8 cellular contexts compared by ENCODE assay signal in genomic region chr1:70354332-70355110, GRCh38. TPM values are rescaled to one million over a fixed set of nuclear protein-coding genes. Genes with fewer than 3 reads are reported as not detected.
DNase-seq lines count a peak whose midpoint lies in the region; ATAC-seq and TF ChIP-seq lines count a peak whose summit lies in the region.

TSS of gene ANKRD13C (minus strand) at chr1:70354722. CDS start at chr1:70354408, 314 bp downstream.

- H3K27me3 ChIP-seq in duodenal mucosa (ENCODE audit: control insufficient read depth in 1 of 2, insufficient read depth in 2 of 2, low read length in 2 of 2) = no peaks in the 10 kb centered on the region
- H3K27me3 ChIP-seq in right lobe of liver = no peaks in the 10 kb centered on the region

- H3K9ac ChIP-seq in duodenal mucosa (ENCODE audit: low read depth in 1 of 2, low read length in 2 of 2) = peak within 1 kb of the TSS; percentile 88 to 92

- H3K4me3 Mint-ChIP-seq in activated CD4-positive, alpha-beta memory T cell treated with anti-CD3 and anti-CD28 coated beads for 36 hours = peak within 1 kb of the TSS; percentile 93

- DNase-seq in CD1c-positive myeloid dendritic cell (ENCODE audit: extremely low spot score) = peak; percentile 97
- peak; percentile 99 for DNase-seq in NCI-H82 (lab: John Stamatoyannopoulos, UW)
- DNase-seq in activated CD4-positive, alpha-beta memory T cell treated with anti-CD3 and anti-CD28 coated beads for 36 hours = peak; percentile 95
- DNase-seq in right lobe of liver = peak; percentile 92 to 95 (median 93)
- peak; percentile 81 to 90 for DNase-seq in stimulated activated CD4-positive, alpha-beta T cell treated with anti-CD3 and anti-CD28 coated beads, Interleukin-4, amount 100 ng/mL, for 4 hours

- ATAC-seq in GM19397 (IDR thresholded peaks at IDR 0.05; ENCODE audit: unreplicated experiment) (peak; percentile 92), HG03571 (IDR thresholded peaks at IDR 0.05; ENCODE audit: unreplicated experiment) (peak; percentile 93), right lobe of liver (peak; percentile 97 to 99 (median 98))

- H3K9me3 Mint-ChIP-seq in activated CD4-positive, alpha-beta memory T cell treated with anti-CD3 and anti-CD28 coated beads for 36 hours = no peaks in the 10 kb centered on the region

- TF ChIP-seq CTCF in right lobe of liver (IDR thresholded peaks at IDR 0.05) = peak in 1 of 4 donors; percentile 6

- CTCF ChIA-PET in activated CD4-positive, alpha-beta memory T cell treated with anti-CD3 and anti-CD28 coated beads for 36 hours (lab: Charles Lee) = interaction anchor here (0.6 to 2.5 kb wide), 2 partner anchors 22 to 57 kb away, joined by 4 to 18 read pairs; partner anchors contain the start of gene CTH

- peaks cover 16% of the 10 kb centered on the region for H3K36me3 Mint-ChIP-seq in activated CD4-positive, alpha-beta memory T cell treated with anti-CD3 and anti-CD28 coated beads for 36 hours

- TF ChIP-seq POLR2A in right lobe of liver (IDR thresholded peaks at IDR 0.05) = peak; percentile 83

- H3K4me1 ChIP-seq in duodenal mucosa (ENCODE audit: control insufficient read depth in 1 of 2, insufficient read depth in 2 of 2, low read length in 2 of 2) (peaks cover 11 to 23% of the 10 kb centered on the region in 2 donors), right lobe of liver (peaks cover 0 to 19% (median 0%) of the 10 kb centered on the region in 4 donors)

- H3K36me3 ChIP-seq in duodenal mucosa (ENCODE audit: control insufficient read depth in 1 of 2, insufficient read depth in 2 of 2, low read length in 2 of 2) (peaks cover 0 to 2% of the 10 kb centered on the region in 2 donors), right lobe of liver (no peaks in the 10 kb centered on the region)

- intact Hi-C loops in activated CD4-positive, alpha-beta memory T cell treated with anti-CD3 and anti-CD28 coated beads for 36 hours (cut with micrococcal nuclease) = loop anchor here (1.0 to 10.0 kb wide), 8 partner anchors 28 to 1860 kb away; partner anchors contain the start of genes CTH, DEPDC1, LRRC40 and SRSF11
- intact Hi-C loops in right lobe of liver (cut with DNase I) = no loop called here

- H3K27ac ChIP-seq in duodenal mucosa (ENCODE audit: low read depth, low read length) (peak within 1 kb of the TSS; percentile 87), right lobe of liver (peak within 1 kb of the TSS; percentile 75 to 91 (median 84))

- peak within 1 kb of the TSS; percentile 95 for H3K27ac Mint-ChIP-seq in activated CD4-positive, alpha-beta memory T cell treated with anti-CD3 and anti-CD28 coated beads for 36 hours

- H3K4me3 ChIP-seq in duodenal mucosa (ENCODE audit: low read depth in 1 of 2, low read length in 2 of 2) (peak within 1 kb of the TSS; percentile 84 to 95), right lobe of liver (peak within 1 kb of the TSS; percentile 61 to 91 (median 84))

- no peaks in the 10 kb centered on the region for H3K27me3 Mint-ChIP-seq in activated CD4-positive, alpha-beta memory T cell treated with anti-CD3 and anti-CD28 coated beads for 36 hours

- H3K9me3 ChIP-seq in duodenal mucosa (ENCODE audit: control insufficient read depth in 1 of 2, low read length in 2 of 2) (no peaks in the 10 kb centered on the region), right lobe of liver (no peaks in the 10 kb centered on the region)

- peaks cover 36% of the 10 kb centered on the region for H3K4me1 Mint-ChIP-seq in activated CD4-positive, alpha-beta memory T cell treated with anti-CD3 and anti-CD28 coated beads for 36 hours (ENCODE audit: low read depth)

- 0% methylated on average over 26 of the region's 65 CpGs for WGBS in right lobe of liver (ENCODE audit: insufficient coverage, low coverage, low lambda C conversion rate, missing lambda C conversion rate)

- POLR2A ChIA-PET in activated CD4-positive, alpha-beta memory T cell treated with anti-CD3 and anti-CD28 coated beads for 36 hours (lab: Charles Lee) = interaction anchor here (0.9 to 3.1 kb wide), 7 partner anchors 9 to 148 kb away, joined by 3 to 60 read pairs (median 5); partner anchors contain the start of genes CTH, LRRC40 and SRSF11

RNA-seq across cellular contexts. Expression of gene ANKRD13C, which starts in this region (rescaled TPM):
- total RNA-seq in activated CD4-positive, alpha-beta memory T cell treated with anti-CD3 and anti-CD28 coated beads for 36 hours = 10 to 100 TPM; 14.3 to 14.5 TPM
- 1 to 10 TPM; 6.4 to 8.9 (median 7.3) TPM for total RNA-seq in right lobe of liver

Comparison
In these comparisons a context has a peak if more than half of its experiments do, and no peak if none do; other contexts are left out.
1. Peak in every context shown above with its lines: DNase-seq, ATAC-seq, H3K4me3 ChIP-seq and H3K27ac ChIP-seq.